9 cellular contexts compared by ENCODE assay signal in the genomic region with DNA sequence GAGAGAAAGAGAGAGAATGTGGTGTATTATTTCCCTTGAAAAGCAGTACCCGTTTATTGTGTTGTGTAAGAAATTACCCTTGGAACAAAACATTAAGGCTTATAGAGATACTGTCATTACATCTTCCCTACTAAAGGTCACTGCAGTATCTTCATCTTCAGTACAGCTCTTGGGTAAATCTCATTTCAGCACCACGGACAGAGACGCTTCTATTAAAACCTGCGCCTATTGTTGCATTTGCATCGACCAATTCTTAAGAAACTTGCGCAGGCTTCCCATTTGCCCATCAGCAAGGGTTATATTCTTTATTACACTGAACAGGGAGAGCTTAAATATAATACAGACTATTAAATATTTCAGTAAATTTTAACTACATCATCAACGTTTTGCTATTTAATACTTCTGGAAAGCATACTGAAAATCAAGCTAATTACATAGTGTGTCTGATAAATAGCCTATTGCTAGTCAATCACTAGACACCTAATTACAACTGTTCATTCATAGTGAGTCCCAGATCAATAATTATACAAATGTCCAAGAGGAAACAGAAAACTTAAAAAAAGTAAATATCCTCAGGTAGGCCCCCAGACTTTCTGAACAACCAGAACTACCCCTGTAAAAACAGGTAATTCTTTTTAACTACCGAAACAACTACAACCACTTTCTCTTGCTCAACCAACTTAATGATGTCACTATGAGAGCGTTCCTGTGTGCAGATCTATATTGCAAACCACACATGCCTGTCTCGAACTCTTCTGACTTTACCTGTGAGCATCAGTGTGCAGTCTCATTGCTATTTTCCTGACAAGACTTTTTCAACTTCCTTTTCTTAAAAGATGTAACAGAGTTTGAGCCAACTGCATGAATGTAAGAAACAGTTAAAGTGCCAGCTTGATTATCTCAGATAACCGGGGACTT.
DNase-seq lines count a peak whose midpoint lies in the region; ATAC-seq, FAIRE-seq and TF ChIP-seq lines count a peak whose summit lies in the region.
"Had no signal": no experiment of that assay in that cellular context is flagged by ENCODE, and none has a peak within 500 bp of the region (broad histone marks: within the 10 kb centered on the region; RNA-seq: fewer than 3 reads in every experiment).

No MANE protein-coding gene starts in this region.

- no peak overlapping the region for H3K27ac ChIP-seq in K562 (ENCODE audit: extremely low read depth, low read depth, low read length)
- H3K27ac ChIP-seq in mesenchymal stem cell (ENCODE audit: low read length, poor library complexity, severe bottlenecking) = no peak overlapping the region
- H3K27ac ChIP-seq: KMS-11 had no signal

- peaks cover 16 to 25% of the 10 kb centered on the region in 2 donors for H3K27me3 Mint-ChIP-seq in natural killer cell treated with Interleukin-12 subunit alpha and Interleukin-12 subunit beta and Interleukin-15 and Interleukin-18, amount 100 ng/mL, for 72 hours

- in situ Hi-C loops in G401 (cut with HindIII; ENCODE audit: low sequenced_read_pairs) = no loop called here
- in situ Hi-C loops in K562 (cut with MboI) = no loop called here

- peaks cover 5% of the 10 kb centered on the region for H3K9me3 Mint-ChIP-seq in natural killer cell treated with Interleukin-12 subunit alpha and Interleukin-12 subunit beta and Interleukin-15 and Interleukin-18, amount 100 ng/mL, for 72 hours

- H3K79me2 ChIP-seq in K562 (ENCODE audit: control insufficient read depth, insufficient read depth, low read length) = peaks cover 2% of the 10 kb centered on the region; the same call in 1 of the 3 replicates

- DNase-seq in G401 (ENCODE audit: low spot score) (peak; percentile 56), NCI-H1105 (lab: John Stamatoyannopoulos, UW) (peak; percentile 33), K562 (ENCODE audit: extremely low read depth in 1 of 4, low spot score in 3 of 4) (peak; percentile 66 to 95 (median 79)), mesenchymal stem cell (peak; percentile 87), NCI-H2227 treated with DMSO at 0.1 percent for 48 hours (lab: John Stamatoyannopoulos, UW) (no peak), GF-D8 (lab: John Stamatoyannopoulos, UW) (no peak)
- DNase-seq in natural killer cell treated with Interleukin-12 subunit alpha and Interleukin-12 subunit beta and Interleukin-15 and Interleukin-18, amount 100 ng/mL, for 72 hours (ENCODE audit: low spot score) = no peak

- H3K4me2 ChIP-seq in K562 (ENCODE audit: insufficient read depth, low read length) = no peak overlapping the region
- H3K4me2 ChIP-seq in mesenchymal stem cell (ENCODE audit: low read length, poor library complexity, severe bottlenecking) = peak overlapping the region; percentile 80
- H3K4me2 ChIP-seq: KMS-11 had no signal

- H3K23ac ChIP-seq in mesenchymal stem cell (ENCODE audit: low read length in 2 of 2) = no peak overlapping the region

- H3K36me3 ChIP-seq in K562 (ENCODE audit: control insufficient read depth, insufficient read depth, low read length) = no peaks in the 10 kb centered on the region
- H3K36me3 ChIP-seq in mesenchymal stem cell (ENCODE audit: control insufficient read depth in 1 of 2, insufficient read depth in 2 of 2, low read depth in 1 of 2, low read length in 2 of 2) = no peaks in the 10 kb centered on the region

- no peak overlapping the region for H3K18ac ChIP-seq in mesenchymal stem cell (ENCODE audit: low read depth in 1 of 2, low read length in 2 of 2)

- H3K36me3 Mint-ChIP-seq in natural killer cell treated with Interleukin-12 subunit alpha and Interleukin-12 subunit beta and Interleukin-15 and Interleukin-18, amount 100 ng/mL, for 72 hours = peaks cover 12% of the 10 kb centered on the region

- peaks cover 31% of the 10 kb centered on the region for H4K20me1 ChIP-seq in K562 (replicated peaks; ENCODE audit: control insufficient read depth, insufficient read depth, low read length)

- no peak overlapping the region for H3K4me3 ChIP-seq in K562
- peak overlapping the region; percentile 29 to 65 for H3K4me3 ChIP-seq in mesenchymal stem cell (ENCODE audit: insufficient read depth in 1 of 2, low read depth in 1 of 2, low read length in 2 of 2)

- CTCF ChIA-PET in K562 (lab: Yijun Ruan, JAX; ENCODE audit: low intra/inter-chr PET ratio) = no interaction called here

- no peak overlapping the region for H3K14ac ChIP-seq in mesenchymal stem cell (ENCODE audit: low read length in 2 of 2)

- H3K79me1 ChIP-seq in mesenchymal stem cell (replicated peaks; ENCODE audit: low read length, poor library complexity, severe bottlenecking) = peaks cover 7% of the 10 kb centered on the region

- H3K4me1 ChIP-seq in K562 (replicated peaks in 1 of 2; ENCODE audit: control insufficient read depth in 2 of 2, insufficient read depth in 2 of 2, low read length in 2 of 2) = peaks cover 20 to 31% of the 10 kb centered on the region in 2 experiments; a peak in 4 of 5 replicates
- no peaks in the 10 kb centered on the region for H3K4me1 ChIP-seq in mesenchymal stem cell (ENCODE audit: control insufficient read depth, insufficient read depth, low read depth, low read length)

- FAIRE-seq in K562 (lab: Jason Lieb, UNC) = peak; percentile 56

- no peak overlapping the region for H4K91ac ChIP-seq in mesenchymal stem cell (ENCODE audit: low read length)

- peaks cover 0 to 3% of the 10 kb centered on the region in 2 donors for H3K4me1 Mint-ChIP-seq in natural killer cell treated with Interleukin-12 subunit alpha and Interleukin-12 subunit beta and Interleukin-15 and Interleukin-18, amount 100 ng/mL, for 72 hours (ENCODE audit: low read depth in 2 of 2)

- intact Hi-C loops in K562 (cut with micrococcal nuclease) = loop anchor here (5.0 kb wide), 2 partner anchors 47 to 77 kb away; no protein-coding TSS in a partner anchor

- H3K27me3 ChIP-seq in K562 (ENCODE audit: control insufficient read depth in 2 of 2, insufficient read depth in 2 of 2, low read length in 2 of 2) = peaks cover 18 to 28% of the 10 kb centered on the region in 2 experiments
- peaks cover 0 to 41% of the 10 kb centered on the region in 2 experiments for H3K27me3 ChIP-seq in mesenchymal stem cell (ENCODE audit: control insufficient read depth in 1 of 2, insufficient read depth in 1 of 2, low read length in 2 of 2)

- TF ChIP-seq CTCF in K562 (IDR thresholded peaks at IDR 0.05 in 2 of 3, conservative IDR thresholded peaks at IDR 0.05 in 1 of 3; ENCODE audit: insufficient read depth in 2 of 3, low read depth in 1 of 3, low read length in 3 of 3) = no peak

- no peaks in the 10 kb centered on the region for H3K9me1 ChIP-seq in K562 (ENCODE audit: control insufficient read depth, insufficient read depth, low read length)

- BruUV-seq in K562 (replicated peaks; lab: Mats Ljungman, UMichigan) = no TSS peak

- no peak overlapping the region for H2BK5ac ChIP-seq in mesenchymal stem cell (ENCODE audit: low read depth, low read length, poor library complexity, severe bottlenecking)

- no peak overlapping the region for H2AK5ac ChIP-seq in mesenchymal stem cell (ENCODE audit: low read length, severe bottlenecking)

- no peak overlapping the region for H2BK15ac ChIP-seq in mesenchymal stem cell (ENCODE audit: low read depth, poor library complexity, severe bottlenecking)

- TF ChIP-seq EP300 in K562 (IDR thresholded peaks at IDR 0.05; ENCODE audit: low read length) = no peak

- H3K9ac ChIP-seq in K562 (ENCODE audit: insufficient read depth in 1 of 2, low read depth in 2 of 2, low read length in 2 of 2) (no peak overlapping the region), mesenchymal stem cell (ENCODE audit: low read length) (no peak overlapping the region)
- H3K9ac ChIP-seq: KMS-11 had no signal

- no peaks in the 10 kb centered on the region for H3K9me3 ChIP-seq in K562 (replicated peaks; ENCODE audit: control insufficient read depth, insufficient read depth, low read depth, low read length)
- no peaks in the 10 kb centered on the region for H3K9me3 ChIP-seq in mesenchymal stem cell (ENCODE audit: control insufficient read depth, low read length)

- WGBS in K562 (ENCODE audit: insufficient coverage, low coverage, missing lambda C conversion rate) = 16% methylated on average over 11 of the region's 11 CpGs
- WGBS in mesenchymal stem cell = 28% methylated on average over 6 of the region's 11 CpGs

- H3K4ac ChIP-seq in mesenchymal stem cell (ENCODE audit: low read depth in 1 of 2, low read length in 2 of 2) = no peak overlapping the region

- H2AFZ ChIP-seq in K562 (ENCODE audit: low read depth, low read length) (no peak overlapping the region), mesenchymal stem cell (ENCODE audit: low read depth, low read length) (no peak overlapping the region)

- H3K27ac Mint-ChIP-seq in natural killer cell treated with Interleukin-12 subunit alpha and Interleukin-12 subunit beta and Interleukin-15 and Interleukin-18, amount 100 ng/mL, for 72 hours = no peak overlapping the region

- POLR2A ChIA-PET in K562 (lab: Yijun Ruan, JAX) = interaction anchor here (1.0 to 2.2 kb wide), 14 partner anchors 9 to 109 kb away, joined by 3 to 7 read pairs (median 4); no protein-coding TSS in a partner anchor

- H2BK120ac ChIP-seq in mesenchymal stem cell (ENCODE audit: low read depth, low read length) = no peak overlapping the region

- ATAC-seq in K562 (0 out of 3 replicates have a peak, but pooled peaks have one; percentile 7), HG03439 (IDR thresholded peaks at IDR 0.05; ENCODE audit: unreplicated experiment) (no peak)
- ATAC-seq in natural killer cell treated with Interleukin-12 subunit alpha and Interleukin-12 subunit beta and Interleukin-15 and Interleukin-18, amount 100 ng/mL, for 72 hours = no peak

- no peak overlapping the region for H2BK12ac ChIP-seq in mesenchymal stem cell (ENCODE audit: low read length in 2 of 2)

- no peak overlapping the region for H4K8ac ChIP-seq in mesenchymal stem cell (ENCODE audit: low read length)

- TF ChIP-seq RAD21 in K562 (CRISPR knock-in tag; conservative IDR thresholded peaks at IDR 0.05 in 1 of 2, IDR thresholded peaks at IDR 0.05 in 1 of 2) = no peak

- no peak for TF ChIP-seq POLR2A in K562 (conservative IDR thresholded peaks at IDR 0.05)

- H3K4me3 Mint-ChIP-seq in natural killer cell treated with Interleukin-12 subunit alpha and Interleukin-12 subunit beta and Interleukin-15 and Interleukin-18, amount 100 ng/mL, for 72 hours = no peak overlapping the region

TF ChIP-seq in K562, 482 proteins besides CTCF, POLR2A, EP300 and RAD21 (continues in another document):
- no peak for TF ChIP-seq ZNF79 (CRISPR knock-in tag; IDR thresholded peaks at IDR 0.05; ENCODE audit: low read depth)
- TF ChIP-seq, protein P1, sequence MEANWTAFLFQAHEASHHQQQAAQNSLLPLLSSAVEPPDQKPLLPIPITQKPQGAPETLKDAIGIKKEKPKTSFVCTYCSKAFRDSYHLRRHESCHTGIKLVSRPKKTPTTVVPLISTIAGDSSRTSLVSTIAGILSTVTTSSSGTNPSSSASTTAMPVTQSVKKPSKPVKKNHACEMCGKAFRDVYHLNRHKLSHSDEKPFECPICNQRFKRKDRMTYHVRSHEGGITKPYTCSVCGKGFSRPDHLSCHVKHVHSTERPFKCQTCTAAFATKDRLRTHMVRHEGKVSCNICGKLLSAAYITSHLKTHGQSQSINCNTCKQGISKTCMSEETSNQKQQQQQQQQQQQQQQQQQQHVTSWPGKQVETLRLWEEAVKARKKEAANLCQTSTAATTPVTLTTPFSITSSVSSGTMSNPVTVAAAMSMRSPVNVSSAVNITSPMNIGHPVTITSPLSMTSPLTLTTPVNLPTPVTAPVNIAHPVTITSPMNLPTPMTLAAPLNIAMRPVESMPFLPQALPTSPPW (CRISPR knock-in tag; IDR thresholded peaks at IDR 0.05) = no peak

Comparison
In these comparisons a context has a peak if more than half of its experiments do, and no peak if none do; other contexts are left out.
1. DNase-seq: peak in G401 (single experiment), NCI-H1105 (single experiment), K562 (4 of 4) and mesenchymal stem cell (single experiment); none in NCI-H2227 treated with DMSO at 0.1 percent for 48 hours (single experiment), GF-D8 (single experiment) and natural killer cell treated with Interleukin-12 subunit alpha and Interleukin-12 subunit beta and Interleukin-15 and Interleukin-18, amount 100 ng/mL, for 72 hours (single experiment).